In the genomic region with DNA sequence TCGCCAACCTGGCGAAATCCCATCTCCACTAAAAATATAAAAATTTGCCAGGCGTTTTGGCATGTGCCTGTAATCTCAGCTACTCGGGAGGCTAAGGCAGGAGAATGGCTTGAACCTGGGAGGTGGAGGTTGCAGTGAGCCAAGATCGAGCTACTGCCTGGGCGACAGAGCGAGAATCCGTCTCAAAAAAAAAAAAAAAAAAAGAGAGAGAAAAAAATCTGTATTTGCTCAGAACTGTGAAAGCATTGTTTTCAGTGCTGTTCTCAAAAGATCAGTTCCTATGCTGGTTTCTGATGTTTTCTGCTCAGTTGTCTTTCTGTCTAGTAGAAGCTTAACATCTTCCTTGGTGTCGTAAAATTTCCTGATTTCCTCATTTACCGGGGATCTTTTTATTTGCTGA, we compare ENCODE assay signal across 6 cellular contexts. TPM values are rescaled to one million over a fixed set of nuclear protein-coding genes. Genes with fewer than 3 reads are reported as not detected.
DNase-seq lines count a peak whose midpoint lies in the region; ATAC-seq and TF ChIP-seq lines count a peak whose summit lies in the region.

No MANE protein-coding gene starts in this region.

- TF ChIP-seq POLR2A in stomach (IDR thresholded peaks at IDR 0.05) = no peak

- ATAC-seq in activated T-cell treated with anti-CD3 and anti-CD28 coated beads, Interleukin-2, amount 50 U/mL, for 72 hours (replicated peaks in 1 of 2) = no peak
- ATAC-seq in sciatic nerve = no peak
- ATAC-seq in HG02870 (IDR thresholded peaks at IDR 0.05; ENCODE audit: unreplicated experiment) = no peak

- peaks cover 7 to 13% of the 10 kb centered on the region in 2 donors for H3K36me3 ChIP-seq in duodenal mucosa (ENCODE audit: control insufficient read depth in 1 of 2, insufficient read depth in 2 of 2, low read length in 2 of 2)
- peaks cover 12 to 26% (median 21%) of the 10 kb centered on the region in 4 donors for H3K36me3 ChIP-seq in stomach

- H3K27me3 Mint-ChIP-seq in activated T-cell treated with anti-CD3 and anti-CD28 coated beads, Interleukin-2, amount 50 U/mL, for 72 hours (ENCODE audit: low read depth) = no peaks in the 10 kb centered on the region

- H3K4me3 ChIP-seq in duodenal mucosa (ENCODE audit: low read depth in 1 of 2, low read length in 2 of 2) = peak overlapping the region; percentile 4 to 52
- peak overlapping the region in 3 of 4 donors; percentile 7 to 88 (median 31) for H3K4me3 ChIP-seq in stomach

- H3K27ac ChIP-seq in duodenal mucosa (ENCODE audit: low read depth, low read length) = no peak overlapping the region
- peak overlapping the region in 3 of 5 donors; percentile 42 to 65 (median 58) for H3K27ac ChIP-seq in stomach

- 51 to 64% (median 61%) methylated on average over 10 of the region's 10 CpGs for WGBS in stomach, 5 donors

- intact Hi-C loops in stomach (cut with DNase I; ENCODE audit: low total_unique reads) (loop anchor here (10.0 kb wide), 1 partner anchor 86 kb away; a partner anchor contains a TSS), sciatic nerve (cut with DNase I) (no loop called here)

- DNase-seq in activated T-cell treated with anti-CD3 and anti-CD28 coated beads, Interleukin-2, amount 50 U/mL, for 72 hours = no peak
- DNase-seq in activated T-cell treated with anti-CD3 and anti-CD28 coated beads for 4 hours (no peak), stomach (no peak), sciatic nerve (ENCODE audit: low spot score) (no peak)

- H3K9me3 ChIP-seq in duodenal mucosa (ENCODE audit: control insufficient read depth in 1 of 2, low read length in 2 of 2) (no peaks in the 10 kb centered on the region), stomach (no peaks in the 10 kb centered on the region)

- H3K9me3 Mint-ChIP-seq in activated T-cell treated with anti-CD3 and anti-CD28 coated beads, Interleukin-2, amount 50 U/mL, for 72 hours = no peaks in the 10 kb centered on the region

- peaks cover 14 to 20% of the 10 kb centered on the region in 2 donors for H3K36me3 Mint-ChIP-seq in activated T-cell treated with anti-CD3 and anti-CD28 coated beads, Interleukin-2, amount 50 U/mL, for 72 hours (ENCODE audit: insufficient read depth in 2 of 2)

- H3K27me3 ChIP-seq in duodenal mucosa (ENCODE audit: control insufficient read depth in 1 of 2, insufficient read depth in 2 of 2, low read length in 2 of 2) = no peaks in the 10 kb centered on the region
- no peaks in the 10 kb centered on the region for H3K27me3 ChIP-seq in stomach

- peak overlapping the region; percentile 94 to 95 for H3K4me3 Mint-ChIP-seq in activated T-cell treated with anti-CD3 and anti-CD28 coated beads, Interleukin-2, amount 50 U/mL, for 72 hours

- peaks cover 62% of the 10 kb centered on the region for H3K4me1 Mint-ChIP-seq in activated T-cell treated with anti-CD3 and anti-CD28 coated beads, Interleukin-2, amount 50 U/mL, for 72 hours (ENCODE audit: low read depth)

- no peak for TF ChIP-seq EP300 in stomach (IDR thresholded peaks at IDR 0.05)

- no peak for TF ChIP-seq CTCF in stomach (IDR thresholded peaks at IDR 0.05)

- H3K9ac ChIP-seq in duodenal mucosa (ENCODE audit: low read depth in 1 of 2, low read length in 2 of 2) = peak overlapping the region in 1 of 2 donors; percentile 57

- peak overlapping the region; percentile 93 for H3K27ac Mint-ChIP-seq in activated T-cell treated with anti-CD3 and anti-CD28 coated beads, Interleukin-2, amount 50 U/mL, for 72 hours

- H3K4me1 ChIP-seq in duodenal mucosa (ENCODE audit: control insufficient read depth in 1 of 2, insufficient read depth in 2 of 2, low read length in 2 of 2) = peaks cover 77 to 79% of the 10 kb centered on the region in 2 donors
- peaks cover 67 to 84% (median 81%) of the 10 kb centered on the region in 4 donors for H3K4me1 ChIP-seq in stomach

RNA-seq across cellular contexts. Expression of a gene that starts 2.5 kb away (rescaled TPM):
- 100 to 1,000 TPM; 146 to 147 TPM for total RNA-seq in activated T-cell treated with anti-CD3 and anti-CD28 coated beads, Interleukin-2, amount 50 U/mL, for 72 hours
- total RNA-seq in stomach = 100 to 1,000 TPM in 1 of 5 donors, 10 to 100 TPM in 4; 25.8 to 214 (median 33.9) TPM
- 10 to 100 TPM; 33.3 to 42.4 (median 40.2) TPM for polyA plus RNA-seq in stomach
- 65.0 TPM for total RNA-seq in sciatic nerve

RNA-seq across cellular contexts. Expression of a gene that starts 3.0 kb away (rescaled TPM):
- 10 to 100 TPM; 67.4 to 92.7 TPM for total RNA-seq in activated T-cell treated with anti-CD3 and anti-CD28 coated beads, Interleukin-2, amount 50 U/mL, for 72 hours
- 100 to 1,000 TPM in 2 of 5 donors, 10 to 100 TPM in 3; 22.2 to 459 (median 96.9) TPM for total RNA-seq in stomach
- polyA plus RNA-seq in stomach = 100 to 1,000 TPM; 113 to 173 (median 132) TPM
- total RNA-seq in sciatic nerve = 34.2 TPM

RNA-seq across cellular contexts. Expression of a gene that starts 9.9 kb away (rescaled TPM):
- total RNA-seq in activated T-cell treated with anti-CD3 and anti-CD28 coated beads, Interleukin-2, amount 50 U/mL, for 72 hours = 1 to 10 TPM; 4.6 to 10.0 TPM
- total RNA-seq in stomach (1 to 10 TPM in 2 of 5 donors, under 1 TPM in 1, not detected in 2; 0.45 to 2.0 (median 1.1) TPM), sciatic nerve (1.3 TPM)
- polyA plus RNA-seq in stomach = 1 to 10 TPM in 1 of 3 donors, under 1 TPM in 2; 0.50 to 1.5 (median 0.61) TPM

RNA-seq across cellular contexts. Expression of a gene that starts 17.0 kb away (rescaled TPM):
- 1 to 10 TPM in 1 of 2 donors, under 1 TPM in 1; 0.72 to 1.6 TPM for total RNA-seq in activated T-cell treated with anti-CD3 and anti-CD28 coated beads, Interleukin-2, amount 50 U/mL, for 72 hours
- total RNA-seq in stomach (under 1 TPM in 1 of 5 donors, not detected in 4; 0.58 TPM), sciatic nerve (not detected)
- under 1 TPM in 2 of 3 donors, not detected in 1; 0.68 to 0.75 TPM for polyA plus RNA-seq in stomach

RNA-seq across cellular contexts. Expression of a gene that starts 42.8 kb away (rescaled TPM):
- total RNA-seq in activated T-cell treated with anti-CD3 and anti-CD28 coated beads, Interleukin-2, amount 50 U/mL, for 72 hours = under 1 TPM in 1 of 2 donors, not detected in 1; 0.09 TPM
- total RNA-seq in stomach (1 to 10 TPM in 1 of 5 donors, under 1 TPM in 1, not detected in 3; 0.87 to 1.4 TPM), sciatic nerve (0.71 TPM)
- polyA plus RNA-seq in stomach = under 1 TPM in 2 of 3 donors, not detected in 1; 0.15 to 0.31 TPM
